In the genomic region with DNA sequence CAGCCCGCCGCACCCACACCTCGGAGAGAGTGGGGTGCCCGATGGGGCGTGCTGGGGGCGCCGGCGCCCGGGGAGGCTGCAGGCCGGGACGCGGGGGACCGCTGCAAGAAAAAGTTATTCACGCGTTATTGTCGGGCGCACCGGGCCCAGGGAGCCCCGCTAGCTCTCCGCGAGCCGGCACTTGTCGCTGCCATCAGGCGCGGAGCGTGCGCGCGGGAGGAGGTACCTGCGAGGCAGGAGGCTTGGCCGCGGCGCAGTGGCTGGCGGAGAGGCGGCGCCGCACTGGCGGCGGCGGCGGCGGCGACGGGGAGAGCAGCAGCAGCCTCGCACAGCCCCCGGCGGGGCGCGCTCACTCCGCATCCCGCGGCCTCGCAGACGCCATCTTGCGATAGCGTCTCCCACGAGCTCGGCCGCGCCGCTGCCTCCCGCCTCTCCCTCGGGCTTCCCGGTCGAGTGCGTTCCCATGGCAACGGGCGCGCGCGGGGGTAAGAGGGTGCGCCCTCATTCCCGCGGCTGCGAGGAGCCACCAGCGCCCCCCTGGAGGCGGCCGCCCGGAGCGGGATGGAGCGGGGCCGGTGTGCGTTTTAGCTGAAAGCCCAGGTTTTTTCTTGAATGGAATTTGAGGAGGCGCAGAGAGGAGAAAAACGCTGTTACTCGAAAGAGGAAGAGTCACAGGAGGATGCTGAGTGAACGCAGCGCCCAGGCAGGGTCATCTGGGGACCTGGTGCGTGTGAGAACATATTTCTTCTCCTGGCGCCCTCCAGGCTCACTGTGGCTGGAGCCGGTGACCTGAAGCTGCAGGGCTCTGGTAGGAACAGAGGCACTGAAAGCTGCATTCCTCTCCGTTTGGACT, we compare ENCODE assay signal across 8 cellular contexts. TPM values are rescaled to one million over a fixed set of nuclear protein-coding genes. Genes with fewer than 3 reads are reported as not detected.
DNase-seq lines count a peak whose midpoint lies in the region; ATAC-seq and TF ChIP-seq lines count a peak whose summit lies in the region.

A gene with protein sequence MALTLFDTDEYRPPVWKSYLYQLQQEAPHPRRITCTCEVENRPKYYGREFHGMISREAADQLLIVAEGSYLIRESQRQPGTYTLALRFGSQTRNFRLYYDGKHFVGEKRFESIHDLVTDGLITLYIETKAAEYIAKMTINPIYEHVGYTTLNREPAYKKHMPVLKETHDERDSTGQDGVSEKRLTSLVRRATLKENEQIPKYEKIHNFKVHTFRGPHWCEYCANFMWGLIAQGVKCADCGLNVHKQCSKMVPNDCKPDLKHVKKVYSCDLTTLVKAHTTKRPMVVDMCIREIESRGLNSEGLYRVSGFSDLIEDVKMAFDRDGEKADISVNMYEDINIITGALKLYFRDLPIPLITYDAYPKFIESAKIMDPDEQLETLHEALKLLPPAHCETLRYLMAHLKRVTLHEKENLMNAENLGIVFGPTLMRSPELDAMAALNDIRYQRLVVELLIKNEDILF (minus strand): TSS at position 402 of the 853 bp plus-strand sequence. CDS start 469 bp downstream, outside the sequence.

- CTCF ChIA-PET in activated CD8-positive, alpha-beta memory T cell treated with anti-CD3 and anti-CD28 coated beads for 36 hours (lab: Charles Lee) = interaction anchor here (1.2 kb wide), 1 partner anchor 256 kb away, joined by 3 read pairs; no protein-coding TSS in a partner anchor

- H3K4me3 Mint-ChIP-seq in endodermal cell = peak within 1 kb of the TSS; percentile 78

- H3K36me3 Mint-ChIP-seq in endodermal cell (ENCODE audit: low read depth) = no peaks in the 10 kb centered on the region

- H3K9me3 ChIP-seq in endodermal cell (ENCODE audit: control insufficient read depth, low read length) (no peaks in the 10 kb centered on the region), mesodermal cell (ENCODE audit: control insufficient read depth, low read length) (no peaks in the 10 kb centered on the region)

- peak; percentile 30 for TF ChIP-seq CTCF in endodermal cell (conservative IDR thresholded peaks at IDR 0.05)

- peaks cover 8% of the 10 kb centered on the region for H3K4me1 ChIP-seq in endodermal cell (ENCODE audit: control insufficient read depth, insufficient read depth, low read length)
- H3K4me1 ChIP-seq in mesodermal cell (ENCODE audit: control insufficient read depth, insufficient read depth, low read length, poor library complexity, severe bottlenecking) = peaks cover 9% of the 10 kb centered on the region

- H3K27ac ChIP-seq in endodermal cell (ENCODE audit: low read depth, low read length) (peak within 1 kb of the TSS; percentile 93), mesodermal cell (ENCODE audit: low read depth, low read length, severe bottlenecking) (peak within 1 kb of the TSS; percentile 80)

- H3K27ac Mint-ChIP-seq in endodermal cell = peak within 1 kb of the TSS; percentile 92

- H3K9ac ChIP-seq in endodermal cell (ENCODE audit: extremely low read depth, low read length, poor library complexity, severe bottlenecking) = peak within 1 kb of the TSS; percentile 51

- DNase-seq in SIG-M5 treated with dmso at 0.1 percent for 504 hours (lab: John Stamatoyannopoulos, UW; ENCODE audit: unreplicated experiment) (peak; percentile 69), SIG-M5 (lab: John Stamatoyannopoulos, UW) (no peak), NCI-H446 treated with DMSO at 0.1 percent for 48 hours (lab: John Stamatoyannopoulos, UW) (peak; percentile 66), endodermal cell (peak; percentile 92)
- peak; percentile 4 for DNase-seq in stimulated activated CD8-positive, alpha-beta memory T cell treated with anti-CD3 and anti-CD28 coated beads, Interleukin-15, amount 100 ng/mL, for 1 hour (ENCODE audit: low read depth)

- H3K4me1 Mint-ChIP-seq in endodermal cell = peaks cover 25% of the 10 kb centered on the region

- POLR2A ChIA-PET in activated CD8-positive, alpha-beta memory T cell treated with anti-CD3 and anti-CD28 coated beads for 36 hours (lab: Charles Lee) = interaction anchor here (0.6 kb wide), 2 partner anchors 11 to 95 kb away, joined by 5 to 7 read pairs; no protein-coding TSS in a partner anchor

- no peaks in the 10 kb centered on the region for H3K27me3 ChIP-seq in endodermal cell (ENCODE audit: control insufficient read depth, insufficient read depth, low read length, poor library complexity, severe bottlenecking)

- peaks cover 3% of the 10 kb centered on the region for H3K27me3 Mint-ChIP-seq in endodermal cell (ENCODE audit: insufficient read depth)

- no peaks in the 10 kb centered on the region for H3K9me3 Mint-ChIP-seq in endodermal cell

- H3K4me3 ChIP-seq in endodermal cell (ENCODE audit: low read length) = peak within 1 kb of the TSS; percentile 90
- peak within 1 kb of the TSS; percentile 81 for H3K4me3 ChIP-seq in mesodermal cell (ENCODE audit: extremely low read depth, insufficient read depth, low read length, poor library complexity, severe bottlenecking)

- H3K36me3 ChIP-seq in endodermal cell (ENCODE audit: control insufficient read depth, insufficient read depth, low read length) (no peaks in the 10 kb centered on the region), mesodermal cell (ENCODE audit: control insufficient read depth, insufficient read depth, low read length) (no peaks in the 10 kb centered on the region)

- 0 to 1% methylated on average over 29 to 92 of the region's 92 CpGs for WGBS in endodermal cell (ENCODE audit: insufficient coverage in 1 of 2, insufficient read length in 1 of 2), 2 experiments
- 1% methylated on average over 74 of the region's 92 CpGs for WGBS in mesodermal cell (ENCODE audit: insufficient coverage in 2 of 2), 2 experiments

- peak; percentile 77 for ATAC-seq in HG03045 (IDR thresholded peaks at IDR 0.05; ENCODE audit: unreplicated experiment)

RNA-seq across cellular contexts. Expression of the gene that starts here (rescaled TPM):
- 10 to 100 TPM; 16.6 to 17.3 TPM for total RNA-seq in activated CD8-positive, alpha-beta memory T cell treated with anti-CD3 and anti-CD28 coated beads for 36 hours
- total RNA-seq in endodermal cell = 10 to 100 TPM; 24.3 to 28.8 TPM
- 55.1 TPM for polyA plus RNA-seq in endodermal cell (2013, experiment 1 of 2)
- polyA plus RNA-seq in endodermal cell (2013, experiment 2 of 2) = 46.6 TPM
- 27.7 TPM for polyA plus RNA-seq in mesodermal cell (2013, experiment 1 of 2)
- polyA plus RNA-seq in mesodermal cell (2013, experiment 2 of 2) = 27.1 TPM
